1 cellular context compared by ENCODE assay signal in the genomic region with DNA sequence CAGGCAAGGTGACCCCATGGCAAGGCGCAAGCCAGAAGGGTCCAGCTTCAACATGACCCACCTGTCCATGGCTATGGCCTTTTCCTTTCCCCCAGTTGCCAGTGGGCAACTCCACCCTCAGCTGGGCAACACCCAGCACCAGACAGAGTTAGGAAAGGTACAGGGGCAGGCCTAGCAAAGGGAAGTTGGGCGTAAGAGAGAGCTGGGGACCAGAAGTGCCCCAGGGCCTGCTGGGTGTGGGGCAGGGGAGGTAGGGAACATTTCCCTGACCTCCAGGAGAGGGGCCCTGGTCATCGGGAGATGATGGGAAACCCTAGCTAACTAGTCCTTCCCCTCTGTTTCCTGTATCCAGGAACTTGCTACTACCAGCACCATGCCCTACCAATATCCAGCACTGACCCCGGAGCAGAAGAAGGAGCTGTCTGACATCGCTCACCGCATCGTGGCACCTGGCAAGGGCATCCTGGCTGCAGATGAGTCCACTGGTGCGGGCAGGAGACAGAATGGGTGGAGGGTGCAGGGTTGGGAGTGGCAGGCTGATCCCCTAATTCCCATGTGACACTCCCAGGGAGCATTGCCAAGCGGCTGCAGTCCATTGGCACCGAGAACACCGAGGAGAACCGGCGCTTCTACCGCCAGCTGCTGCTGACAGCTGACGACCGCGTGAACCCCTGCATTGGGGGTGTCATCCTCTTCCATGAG.
TF ChIP-seq lines count a peak whose summit lies in the region.

No MANE protein-coding gene starts in this region.

TF ChIP-seq in IMR-90, 13 proteins besides CTCF, POLR2A, EP300 and RAD21 (continued from another document):
- TF ChIP-seq RFX5 (IDR thresholded peaks at IDR 0.05; ENCODE audit: low read depth, low read length) (no peak), BHLHE40 (IDR thresholded peaks at IDR 0.05; ENCODE audit: low read depth, low read length) (no peak)
